ENCODE assay signal across 20 cellular contexts in the genomic region with DNA sequence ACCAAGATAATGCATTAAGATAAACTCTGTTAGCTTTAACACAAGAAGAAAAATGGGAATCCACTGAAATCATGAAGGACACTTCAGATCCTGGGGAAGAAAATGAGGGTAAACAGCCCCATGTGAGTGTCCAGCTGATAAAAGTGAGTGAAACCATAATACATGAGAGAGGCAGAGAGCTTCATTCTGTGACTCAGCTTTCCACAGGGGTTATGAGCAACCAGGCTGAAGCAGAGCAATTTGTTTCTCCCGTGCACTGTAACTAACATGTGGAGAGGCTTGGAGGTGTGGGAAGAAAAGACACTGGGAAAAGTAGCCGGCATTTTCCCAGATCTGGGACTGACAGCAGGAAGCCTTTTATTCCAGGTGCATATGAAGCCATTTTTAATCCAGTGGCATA.
"Had no signal": no experiment of that assay in that cellular context is flagged by ENCODE, and none has a peak within 500 bp of the region (broad histone marks: within the 10 kb centered on the region; RNA-seq: fewer than 3 reads in every experiment).

No MANE protein-coding gene starts in this region.

- H3K36me3 ChIP-seq: gastrocnemius medialis, heart left ventricle, sigmoid colon, spleen, thyroid gland had no signal

- H3K9ac ChIP-seq: parathyroid adenoma had no signal

- DNase-seq: activated CD4-positive, alpha-beta T cell treated with anti-CD3 and anti-CD28 coated beads for 48 hours; activated CD4-positive, CD25-positive, alpha-beta regulatory T cell; activated CD8-positive, alpha-beta T cell treated with anti-CD3 and anti-CD28 coated beads for 36 hours; activated naive CD4-positive, alpha-beta T cell; activated naive CD8-positive, alpha-beta T cell treated with anti-CD3 and anti-CD28 coated beads for 36 hours; activated T-cell treated with anti-CD3 and anti-CD28 coated beads, Interleukin-2, amount 50 U/mL, for 1 hour; amygdala; gastrocnemius medialis; heart left ventricle; mesendoderm; natural killer cell; sigmoid colon; spleen; stimulated activated naive CD4-positive, alpha-beta T cell; T-cell; thyroid gland had no signal

- H3K27me3 ChIP-seq: gastrocnemius medialis, heart left ventricle, sigmoid colon, spleen, thyroid gland had no signal

- H3K27ac Mint-ChIP-seq: activated CD8-positive, alpha-beta T cell treated with anti-CD3 and anti-CD28 coated beads for 36 hours; activated naive CD8-positive, alpha-beta T cell treated with anti-CD3 and anti-CD28 coated beads for 36 hours; activated T-helper 17 cell treated with anti-CD3 and anti-CD28 coated beads, Interleukin-2, amount 50 U/mL, for 72 hours; brain; natural killer cell; T-cell had no signal

- H3K4me3 Mint-ChIP-seq: activated CD8-positive, alpha-beta T cell treated with anti-CD3 and anti-CD28 coated beads for 36 hours; activated naive CD8-positive, alpha-beta T cell treated with anti-CD3 and anti-CD28 coated beads for 36 hours; activated T-helper 17 cell treated with anti-CD3 and anti-CD28 coated beads, Interleukin-2, amount 50 U/mL, for 72 hours; brain; natural killer cell; T-cell had no signal

- H3K9me3 ChIP-seq: gastrocnemius medialis, sigmoid colon, thyroid gland had no signal

- H3K79me2 ChIP-seq: parathyroid adenoma had no signal

- H2AFZ ChIP-seq: parathyroid adenoma had no signal

- H3K27me3 Mint-ChIP-seq: activated CD8-positive, alpha-beta T cell treated with anti-CD3 and anti-CD28 coated beads for 36 hours; activated naive CD8-positive, alpha-beta T cell treated with anti-CD3 and anti-CD28 coated beads for 36 hours; activated T-helper 17 cell treated with anti-CD3 and anti-CD28 coated beads, Interleukin-2, amount 50 U/mL, for 72 hours; brain; T-cell had no signal

- H3K36me3 Mint-ChIP-seq: activated naive CD8-positive, alpha-beta T cell treated with anti-CD3 and anti-CD28 coated beads for 36 hours; brain; natural killer cell; T-cell had no signal

- H3K4me3 ChIP-seq: coronary artery, gastrocnemius medialis, heart left ventricle, sigmoid colon, spleen, thyroid gland had no signal

- ATAC-seq: activated CD8-positive, alpha-beta T cell treated with anti-CD3 and anti-CD28 coated beads for 36 hours; activated T-helper 17 cell treated with anti-CD3 and anti-CD28 coated beads, Interleukin-2, amount 50 U/mL, for 72 hours; gastrocnemius medialis; heart left ventricle; natural killer cell; T-cell had no signal

- H3K9me3 Mint-ChIP-seq: activated naive CD8-positive, alpha-beta T cell treated with anti-CD3 and anti-CD28 coated beads for 36 hours had no signal

- H3K27ac ChIP-seq: coronary artery, gastrocnemius medialis, heart left ventricle, parathyroid adenoma, sigmoid colon, spleen, thyroid gland had no signal

- H3K4me1 ChIP-seq: gastrocnemius medialis, heart left ventricle, parathyroid adenoma, sigmoid colon, spleen, thyroid gland had no signal

- H3K4me1 Mint-ChIP-seq: activated naive CD8-positive, alpha-beta T cell treated with anti-CD3 and anti-CD28 coated beads for 36 hours; activated T-helper 17 cell treated with anti-CD3 and anti-CD28 coated beads, Interleukin-2, amount 50 U/mL, for 72 hours; brain; natural killer cell; T-cell had no signal
